In genomic region chr7:153886506-153887391, GRCh38 we compare ENCODE assay signal across 13 cellular contexts.
DNase-seq lines count a peak whose midpoint lies in the region; ATAC-seq, FAIRE-seq and TF ChIP-seq lines count a peak whose summit lies in the region.
"Had no signal": no experiment of that assay in that cellular context is flagged by ENCODE, and none has a peak within 500 bp of the region (broad histone marks: within the 10 kb centered on the region; RNA-seq: fewer than 3 reads in every experiment).

No MANE protein-coding gene starts in this region.

- WGBS in pancreas, 2 donors: 1 to 2% methylated on average over 97 to 98 of the region's 98 CpGs
- 3 to 25% methylated on average over 29 to 31 of the region's 98 CpGs for WGBS in esophagus squamous epithelium, 2 donors

- no peaks in the 10 kb centered on the region for H3K4me1 ChIP-seq in pancreas
- H3K4me1 ChIP-seq in esophagus squamous epithelium: peaks cover 0 to 21% (median 0%) of the 10 kb centered on the region in 3 donors

- H3K27me3 Mint-ChIP-seq in activated CD4-positive, alpha-beta memory T cell treated with anti-CD3 and anti-CD28 coated beads, Interleukin-2, amount 10 ng/mL, durations not matched to agents 7 days and 5 days: peaks cover 16% of the 10 kb centered on the region

- no peak for TF ChIP-seq POLR2A in esophagus squamous epithelium (IDR thresholded peaks at IDR 0.05)

- no peak overlapping the region for H3K4me3 Mint-ChIP-seq in activated CD4-positive, alpha-beta memory T cell treated with anti-CD3 and anti-CD28 coated beads, Interleukin-2, amount 10 ng/mL, durations not matched to agents 7 days and 5 days
- H3K4me3 Mint-ChIP-seq: activated CD8-positive, alpha-beta memory T cell treated with anti-CD3 and anti-CD28 coated beads, Interleukin-2, amount 10 ng/mL, durations not matched to agents 7 days and 5 days had no signal

- FAIRE-seq in frontal cortex (lab: Jason Lieb, UNC): no peak
- no peak for FAIRE-seq in pancreas (lab: Jason Lieb, UNC)

- peaks cover 3% of the 10 kb centered on the region for H3K36me3 Mint-ChIP-seq in activated CD4-positive, alpha-beta memory T cell treated with anti-CD3 and anti-CD28 coated beads, Interleukin-2, amount 10 ng/mL, durations not matched to agents 7 days and 5 days (ENCODE audit: low read depth)

- H3K27ac ChIP-seq in pancreas (no peak overlapping the region), esophagus squamous epithelium (no peak overlapping the region)
- H3K27ac ChIP-seq: C4-2B had no signal

- peaks cover 6% of the 10 kb centered on the region for H3K9me3 Mint-ChIP-seq in activated CD4-positive, alpha-beta memory T cell treated with anti-CD3 and anti-CD28 coated beads, Interleukin-2, amount 10 ng/mL, durations not matched to agents 7 days and 5 days

- H3K27ac Mint-ChIP-seq in activated CD4-positive, alpha-beta memory T cell treated with anti-CD3 and anti-CD28 coated beads, Interleukin-2, amount 10 ng/mL, durations not matched to agents 7 days and 5 days: no peak overlapping the region
- H3K27ac Mint-ChIP-seq: activated CD8-positive, alpha-beta memory T cell treated with anti-CD3 and anti-CD28 coated beads, Interleukin-2, amount 10 ng/mL, durations not matched to agents 7 days and 5 days had no signal

- H3K4me1 Mint-ChIP-seq in activated CD4-positive, alpha-beta memory T cell treated with anti-CD3 and anti-CD28 coated beads, Interleukin-2, amount 10 ng/mL, durations not matched to agents 7 days and 5 days: no peaks in the 10 kb centered on the region
- H3K4me1 Mint-ChIP-seq: activated CD8-positive, alpha-beta memory T cell treated with anti-CD3 and anti-CD28 coated beads, Interleukin-2, amount 10 ng/mL, durations not matched to agents 7 days and 5 days had no signal

- in situ Hi-C loops in G401 (cut with HindIII; ENCODE audit: low sequenced_read_pairs): no loop called here

- intact Hi-C loops in pancreas (cut with DNase I) (no loop called here), esophagus squamous epithelium (cut with DNase I) (no loop called here)

- H3K9me3 ChIP-seq in pancreas (no peaks in the 10 kb centered on the region), esophagus squamous epithelium (no peaks in the 10 kb centered on the region)
- H3K9me3 ChIP-seq: mucosa of descending colon had no signal

- ATAC-seq in pancreas (peak in 3 of 4 donors; percentile 65 to 80 (median 77)), GM21526 (IDR thresholded peaks at IDR 0.05; ENCODE audit: low FRiP score, unreplicated experiment) (no peak)
- ATAC-seq: activated CD8-positive, alpha-beta memory T cell treated with anti-CD3 and anti-CD28 coated beads, Interleukin-2, amount 10 ng/mL, durations not matched to agents 7 days and 5 days; mucosa of descending colon had no signal

- peak; percentile 64 for DNase-seq in G401 (ENCODE audit: low spot score)
- DNase-seq in NCI-H69 (lab: John Stamatoyannopoulos, UW): peak; percentile 44
- peak; percentile 34 to 47 for DNase-seq in frontal cortex (ENCODE audit: low spot score in 2 of 2)
- DNase-seq in pancreas: peak in 5 of 6 donors; percentile 6 to 64 (median 15)
- no peak for DNase-seq in activated CD4-positive, alpha-beta memory T cell treated with anti-CD3 and anti-CD28 coated beads, Interleukin-2, amount 10 ng/mL, durations not matched to agents 7 days and 5 days
- DNase-seq in esophagus squamous epithelium (lab: John Stamatoyannopoulos, UW): no peak
- no peak for DNase-seq in activated gamma-delta T cell (lab: John Stamatoyannopoulos, UW)
- DNase-seq: activated CD8-positive, alpha-beta memory T cell treated with anti-CD3 and anti-CD28 coated beads, Interleukin-2, amount 10 ng/mL, durations not matched to agents 7 days and 5 days; mucosa of descending colon; NCI-H526; stimulated activated CD4-positive, alpha-beta T cell treated with anti-CD3 and anti-CD28 coated beads, Interleukin-2, amount 100 ng/mL, for 24 hours had no signal

- peak overlapping the region in 1 of 4 donors; percentile 19 for H3K4me3 ChIP-seq in pancreas
- peak overlapping the region in 2 of 4 donors; percentile 18 to 49 for H3K4me3 ChIP-seq in esophagus squamous epithelium
- H3K4me3 ChIP-seq: mucosa of descending colon had no signal

- CTCF ChIA-PET in activated CD4-positive, alpha-beta memory T cell treated with anti-CD3 and anti-CD28 coated beads, Interleukin-2, amount 10 ng/mL, durations not matched to agents 7 days and 5 days (lab: Charles Lee): no interaction called here

- no peak for TF ChIP-seq CTCF in pancreas (IDR thresholded peaks at IDR 0.05)
- no peak for TF ChIP-seq CTCF in esophagus squamous epithelium (IDR thresholded peaks at IDR 0.05)

- POLR2A ChIA-PET in activated CD4-positive, alpha-beta memory T cell treated with anti-CD3 and anti-CD28 coated beads, Interleukin-2, amount 10 ng/mL, durations not matched to agents 7 days and 5 days (lab: Charles Lee): no interaction called here

- H3K36me3 ChIP-seq in pancreas (no peaks in the 10 kb centered on the region), esophagus squamous epithelium (no peaks in the 10 kb centered on the region)

- peaks cover 0 to 8% (median 0%) of the 10 kb centered on the region in 4 donors for H3K27me3 ChIP-seq in pancreas
- peaks cover 0 to 54% (median 4%) of the 10 kb centered on the region in 4 donors for H3K27me3 ChIP-seq in esophagus squamous epithelium

Comparison
In these comparisons a context has a peak if more than half of its experiments do, and no peak if none do; other contexts are left out.
1. DNase-seq: peak in G401 (single experiment), NCI-H69 (single experiment), frontal cortex (2 of 2) and pancreas (5 of 6); none in activated CD4-positive, alpha-beta memory T cell treated with anti-CD3 and anti-CD28 coated beads, Interleukin-2, amount 10 ng/mL, durations not matched to agents 7 days and 5 days (single experiment), esophagus squamous epithelium (single experiment) and activated gamma-delta T cell (single experiment).